In genomic region chr15:75573001-75573400, GRCh38 we compare ENCODE assay signal across 13 cellular contexts. TPM values are rescaled to one million over a fixed set of nuclear protein-coding genes. Genes with fewer than 3 reads are reported as not detected.
DNase-seq lines count a peak whose midpoint lies in the region; ATAC-seq and TF ChIP-seq lines count a peak whose summit lies in the region.
"Had no signal": no experiment of that assay in that cellular context is flagged by ENCODE, and none has a peak within 500 bp of the region (broad histone marks: within the 10 kb centered on the region; RNA-seq: fewer than 3 reads in every experiment).

No MANE protein-coding gene starts in this region.

- no peaks in the 10 kb centered on the region for H3K36me3 ChIP-seq in osteoblast (ENCODE audit: insufficient read depth, low read length)

- ATAC-seq in HG03439 (IDR thresholded peaks at IDR 0.05; ENCODE audit: unreplicated experiment): no peak
- ATAC-seq: activated CD8-positive, alpha-beta T cell treated with anti-CD3 and anti-CD28 coated beads, Interleukin-2, amount 10 ng/mL, durations not matched to agents 7 days and 5 days had no signal

- no peak overlapping the region for H3K27ac ChIP-seq in osteoblast (ENCODE audit: low read depth, low read length)
- H3K27ac ChIP-seq: esophagus squamous epithelium, skin epidermis had no signal

- DNase-seq in EH (ENCODE audit: low read depth) (peak; percentile 76), NCI-H226 (peak; percentile 73), dermis blood vessel endothelial cell (peak; percentile 20), osteoblast (ENCODE audit: insufficient read length, low spot score, missing footprints) (peak; percentile 71), germinal center (ENCODE audit: low spot score) (no peak)
- no peak for DNase-seq in activated CD8-positive, alpha-beta memory T cell treated with anti-CD3 and anti-CD28 coated beads for 24 hours
- DNase-seq in activated CD4-positive, alpha-beta T cell treated with anti-CD3 and anti-CD28 coated beads for 4 hours: no peak
- DNase-seq: activated CD8-positive, alpha-beta T cell treated with anti-CD3 and anti-CD28 coated beads, Interleukin-2, amount 10 ng/mL, durations not matched to agents 7 days and 5 days; esophagus squamous epithelium; NCI-H524 treated with DMSO at 0.1 percent for 48 hours; SW 1271 had no signal

- no peak overlapping the region for H2AFZ ChIP-seq in osteoblast (ENCODE audit: low read length)

- H3K4me3 ChIP-seq in osteoblast (ENCODE audit: insufficient read depth, low read length): no peak overlapping the region
- H3K4me3 ChIP-seq: esophagus squamous epithelium, skin epidermis had no signal

- H4K20me1 ChIP-seq in osteoblast (ENCODE audit: insufficient read depth, low read length): peaks cover 12% of the 10 kb centered on the region

- peak overlapping the region; percentile 5 for H3K4me2 ChIP-seq in osteoblast (ENCODE audit: insufficient read depth, low read length)

- H3K79me2 ChIP-seq in osteoblast (ENCODE audit: insufficient read depth, low read length): peaks cover 92% of the 10 kb centered on the region

- H3K9me3 ChIP-seq in osteoblast (ENCODE audit: low read depth, low read length): no peaks in the 10 kb centered on the region
- H3K9me3 ChIP-seq: esophagus squamous epithelium had no signal

- H3K27me3 ChIP-seq in osteoblast (ENCODE audit: insufficient read depth, low read length): no peaks in the 10 kb centered on the region
- H3K27me3 ChIP-seq: esophagus squamous epithelium had no signal

- peaks cover 15% of the 10 kb centered on the region for H3K4me1 ChIP-seq in osteoblast (ENCODE audit: insufficient read depth, low read length)

- no peak for TF ChIP-seq CTCF in osteoblast (IDR thresholded peaks at IDR 0.05; ENCODE audit: extremely low read depth, low read depth, low read length)

RNA-seq across cellular contexts. Expression of gene PTPN9, which starts 6.1 kb away (rescaled TPM):
- 17.7 and 25.5 TPM in 2 replicates for total RNA-seq in dermis blood vessel endothelial cell
- 23.9 and 24.2 TPM in 2 replicates for total RNA-seq in osteoblast

RNA-seq across cellular contexts. Expression of gene SNUPN, which starts 52.5 kb away (rescaled TPM):
- total RNA-seq in dermis blood vessel endothelial cell: 23.6 and 25.2 TPM in 2 replicates
- 30.4 and 30.9 TPM in 2 replicates for total RNA-seq in osteoblast

Comparison
In these comparisons a context has a peak if more than half of its experiments do, and no peak if none do; other contexts are left out.
1. DNase-seq: peak in EH (single experiment), NCI-H226 (single experiment), dermis blood vessel endothelial cell (single experiment) and osteoblast (single experiment); none in activated CD8-positive, alpha-beta memory T cell treated with anti-CD3 and anti-CD28 coated beads for 24 hours (single experiment), activated CD4-positive, alpha-beta T cell treated with anti-CD3 and anti-CD28 coated beads for 4 hours (0 of 2) and germinal center (single experiment).